Comparison of ENCODE assay signal across 1 cellular context in genomic region chr20:14860410-14860814, GRCh38.
TF ChIP-seq lines count a peak whose summit lies in the region.

No MANE protein-coding gene starts in this region.

TF ChIP-seq in GM12878, 131 proteins besides CTCF, POLR2A, EP300 and RAD21 (continued from another document):
- no peak for TF ChIP-seq CEBPZ (IDR thresholded peaks at IDR 0.05; ENCODE audit: low read depth, low read length)
- TF ChIP-seq ZNF217 (IDR thresholded peaks at IDR 0.05), result no peak
- TF ChIP-seq RELB (IDR thresholded peaks at IDR 0.05; ENCODE audit: low read depth), result no peak
- no peak for TF ChIP-seq SUPT20H (IDR thresholded peaks at IDR 0.05; ENCODE audit: borderline replicate concordance, control insufficient read depth, low read depth, low read length)
- no peak for TF ChIP-seq ZNF207 (IDR thresholded peaks at IDR 0.05; ENCODE audit: borderline replicate concordance)
- TF ChIP-seq CHD1 (IDR thresholded peaks at IDR 0.05; ENCODE audit: low read depth, low read length), result no peak
- TF ChIP-seq ETV6 (conservative IDR thresholded peaks at IDR 0.05 in 1 of 2, IDR thresholded peaks at IDR 0.05 in 1 of 2; ENCODE audit: borderline replicate concordance in 1 of 2, low read depth in 1 of 2), result no peak
- TF ChIP-seq SMAD1 (IDR thresholded peaks at IDR 0.05; ENCODE audit: low read depth, partially characterized antibody), result no peak
- no peak for TF ChIP-seq SMAD5 (IDR thresholded peaks at IDR 0.05; ENCODE audit: low read depth)
